8 cellular contexts compared by ENCODE assay signal in the genomic region with DNA sequence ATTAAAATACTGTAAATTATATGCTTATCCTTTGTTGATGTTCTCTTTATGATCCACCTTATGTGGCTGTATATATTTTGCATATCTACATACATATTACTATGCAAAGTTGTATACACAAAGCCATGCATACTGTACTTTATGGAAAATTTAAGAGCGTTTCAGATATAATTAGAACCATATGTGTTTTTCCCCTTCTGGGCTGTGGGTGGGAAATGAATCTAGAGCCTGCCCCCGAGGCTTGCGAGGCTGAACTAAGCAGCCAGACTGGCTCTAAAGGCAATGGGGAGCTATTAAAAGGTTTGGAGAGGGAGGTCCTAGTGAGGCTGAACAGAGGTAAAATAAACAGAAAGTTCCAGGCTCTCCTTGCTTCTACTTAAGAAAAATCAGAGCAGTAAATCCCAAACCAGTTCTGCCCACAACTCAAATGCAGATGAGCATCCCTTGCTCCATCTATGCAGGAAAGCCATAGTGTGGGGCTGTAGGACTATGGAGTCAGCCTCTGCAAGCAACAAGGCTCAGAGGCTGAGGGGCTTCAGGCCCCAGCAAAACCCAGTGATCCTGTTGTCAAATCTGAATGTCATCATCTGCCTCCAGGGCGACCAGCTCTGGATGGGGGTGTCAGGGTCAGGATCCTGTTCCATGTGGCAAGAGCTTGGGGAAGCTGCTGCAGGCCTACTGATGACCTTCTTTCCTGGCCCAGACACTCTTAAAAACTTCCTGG. TPM values are rescaled to one million over a fixed set of nuclear protein-coding genes. Genes with fewer than 3 reads are reported as not detected.
DNase-seq lines count a peak whose midpoint lies in the region; ATAC-seq and TF ChIP-seq lines count a peak whose summit lies in the region.

No MANE protein-coding gene starts in this region.

- ATAC-seq in RWPE2 (ENCODE audit: low read depth): no peak; the same call in 2 of the 3 replicates

- H3K4me3 Mint-ChIP-seq in progenitor cell of endocrine pancreas (ENCODE audit: low read depth): no peak overlapping the region

- no peak for TF ChIP-seq CTCF in GM13976 (IDR thresholded peaks at IDR 0.05; ENCODE audit: borderline replicate concordance, control extremely low read depth, extremely low read depth, insufficient read depth, missing control alignments)
- TF ChIP-seq CTCF in RWPE2 (IDR thresholded peaks at IDR 0.05; ENCODE audit: poor library complexity, severe bottlenecking): no peak
- no peak for TF ChIP-seq CTCF in progenitor cell of endocrine pancreas (IDR thresholded peaks at IDR 0.05; ENCODE audit: unreplicated experiment)

- peak; percentile 54 for DNase-seq in GM13976 (ENCODE audit: low spot score)
- DNase-seq in RWPE2 (ENCODE audit: low spot score): no peak
- no peak for DNase-seq in progenitor cell of endocrine pancreas (ENCODE audit: low spot score, unreplicated experiment)
- no peak for DNase-seq in activated effector memory CD4-positive, alpha-beta T cell treated with Interleukin-2 at 50 U/mL for 16 hours
- DNase-seq in NCI-H446 (lab: John Stamatoyannopoulos, UW): no peak
- no peak for DNase-seq in stimulated activated CD4-positive, alpha-beta T cell treated with anti-CD3 and anti-CD28 coated beads, Interleukin-1b, Interleukin-23, amount 100 ng/mL, for 48 hours
- DNase-seq in kidney glomerular epithelial cell (lab: John Stamatoyannopoulos, UW): no peak

- in situ Hi-C loops in GM13976 (cut with MboI; ENCODE audit: low sequenced_read_pairs, unreplicated experiment): no loop called here

- peaks cover 41% of the 10 kb centered on the region for H3K4me1 Mint-ChIP-seq in progenitor cell of endocrine pancreas (ENCODE audit: low read depth)

- H3K36me3 Mint-ChIP-seq in progenitor cell of endocrine pancreas (ENCODE audit: insufficient read depth): no peaks in the 10 kb centered on the region

- H3K27me3 Mint-ChIP-seq in progenitor cell of endocrine pancreas: no peaks in the 10 kb centered on the region

- H3K9me3 ChIP-seq in RWPE2 (ENCODE audit: severe bottlenecking) (no peaks in the 10 kb centered on the region), esophagus (ENCODE audit: control insufficient read depth in 2 of 2, insufficient read depth in 1 of 2, low read depth in 1 of 2, low read length in 1 of 2) (no peaks in the 10 kb centered on the region)

- H3K4me3 ChIP-seq in RWPE2 (ENCODE audit: severe bottlenecking): no peak overlapping the region
- H3K4me3 ChIP-seq in esophagus (ENCODE audit: low read depth in 1 of 2, low read length in 2 of 2): no peak overlapping the region

- H3K27ac Mint-ChIP-seq in progenitor cell of endocrine pancreas: peak overlapping the region; percentile 96

- WGBS in esophagus, 2 donors: 43 to 52% methylated on average over 4 of the region's 4 CpGs

- H3K9me3 Mint-ChIP-seq in progenitor cell of endocrine pancreas (ENCODE audit: low read depth): no peaks in the 10 kb centered on the region

- H3K27ac ChIP-seq in RWPE2 (ENCODE audit: poor library complexity, severe bottlenecking): peak overlapping the region; percentile 99
- H3K27ac ChIP-seq in esophagus (ENCODE audit: low read depth in 2 of 2, low read length in 1 of 2): peak overlapping the region; percentile 94 to 95

- H3K4me1 ChIP-seq in RWPE2 (ENCODE audit: insufficient read depth, poor library complexity, severe bottlenecking) (peaks cover 65% of the 10 kb centered on the region), esophagus (ENCODE audit: control insufficient read depth in 2 of 2, insufficient read depth in 2 of 2, low read length in 1 of 2) (peaks cover 3 to 28% of the 10 kb centered on the region in 2 donors)

- H3K36me3 ChIP-seq in RWPE2 (ENCODE audit: low read depth) (no peaks in the 10 kb centered on the region), esophagus (ENCODE audit: control insufficient read depth in 2 of 2, insufficient read depth in 2 of 2, low read length in 1 of 2) (no peaks in the 10 kb centered on the region)

- H3K27me3 ChIP-seq in RWPE2 (ENCODE audit: insufficient read depth, poor library complexity, severe bottlenecking) (no peaks in the 10 kb centered on the region), esophagus (ENCODE audit: control insufficient read depth in 1 of 2, insufficient read depth in 2 of 2, low read length in 2 of 2) (no peaks in the 10 kb centered on the region)

RNA-seq across cellular contexts. Expression of a gene that starts 14.1 kb away (rescaled TPM):
- 100 to 1,000 TPM; 230 to 332 TPM for polyA plus RNA-seq in esophagus
- total RNA-seq in progenitor cell of endocrine pancreas: 36.9 and 49.7 TPM in 2 replicates

RNA-seq across cellular contexts. Expression of a gene that starts 43.6 kb away (rescaled TPM):
- polyA plus RNA-seq in esophagus: 10 to 100 TPM in 1 of 2 donors, 1 to 10 TPM in 1; 4.7 to 12.8 TPM
- 40.0 and 42.2 TPM in 2 replicates for total RNA-seq in progenitor cell of endocrine pancreas

RNA-seq across cellular contexts. Expression of a gene that starts 43.8 kb away (rescaled TPM):
- polyA plus RNA-seq in esophagus: 100 to 1,000 TPM in 1 of 2 donors, 10 to 100 TPM in 1; 80.2 to 112 TPM
- 85.3 and 85.9 TPM in 2 replicates for total RNA-seq in progenitor cell of endocrine pancreas
